In genomic region chr15:90294159-90294558, GRCh38 we compare ENCODE assay signal across 19 cellular contexts. TPM values are rescaled to one million over a fixed set of nuclear protein-coding genes. Genes with fewer than 3 reads are reported as not detected.
DNase-seq lines count a peak whose midpoint lies in the region; ATAC-seq, FAIRE-seq and TF ChIP-seq lines count a peak whose summit lies in the region.
"Had no signal": no experiment of that assay in that cellular context is flagged by ENCODE, and none has a peak within 500 bp of the region (broad histone marks: within the 10 kb centered on the region; RNA-seq: fewer than 3 reads in every experiment).

No MANE protein-coding gene starts in this region.

- no peaks in the 10 kb centered on the region for H3K4me1 Mint-ChIP-seq in astrocyte (ENCODE audit: low read depth, unreplicated experiment)
- no peaks in the 10 kb centered on the region for H3K4me1 Mint-ChIP-seq in neural progenitor cell

- no peak overlapping the region for H2AFZ ChIP-seq in astrocyte (ENCODE audit: low read depth, low read length)
- H2AFZ ChIP-seq in neural progenitor cell (replicated peaks) = no peak overlapping the region

- H3K9me3 Mint-ChIP-seq in astrocyte (ENCODE audit: unreplicated experiment) = no peaks in the 10 kb centered on the region
- H3K9me3 Mint-ChIP-seq in neural progenitor cell = no peaks in the 10 kb centered on the region
- H3K9me3 Mint-ChIP-seq: CD4-positive, CD25-positive, alpha-beta regulatory T cell; T-cell had no signal

- H3K27ac Mint-ChIP-seq in astrocyte (ENCODE audit: unreplicated experiment) = peak overlapping the region; percentile 62
- H3K27ac Mint-ChIP-seq in neural progenitor cell = peak overlapping the region; percentile 60
- H3K27ac Mint-ChIP-seq: T-cell had no signal

- H3K4me1 ChIP-seq in right atrium auricular region (peaks cover 0 to 12% of the 10 kb centered on the region in 2 donors), astrocyte (ENCODE audit: insufficient read depth, low read length) (peaks cover 2% of the 10 kb centered on the region), neural progenitor cell (no peaks in the 10 kb centered on the region)
- H3K4me1 ChIP-seq: HAP-1 had no signal

- no peak for FAIRE-seq in astrocyte (lab: Jason Lieb, UNC)
- FAIRE-seq: RCC 7860 had no signal

- intact Hi-C loops in cardiac septum (cut with DNase I) = no loop called here

- H3K4me2 ChIP-seq in astrocyte (ENCODE audit: low read length) = no peak overlapping the region
- H3K4me2 ChIP-seq in neural progenitor cell = no peak overlapping the region

- TF ChIP-seq CTCF in right atrium auricular region (IDR thresholded peaks at IDR 0.05) (no peak), astrocyte (IDR thresholded peaks at IDR 0.05; ENCODE audit: insufficient read depth, low read depth, low read length) (no peak), neural progenitor cell (IDR thresholded peaks at IDR 0.05) (no peak)

- H3K9me3 ChIP-seq in right atrium auricular region = no peaks in the 10 kb centered on the region
- H3K9me3 ChIP-seq in astrocyte (ENCODE audit: insufficient read depth, low read depth, low read length) = no peaks in the 10 kb centered on the region
- no peaks in the 10 kb centered on the region for H3K9me3 ChIP-seq in neural progenitor cell (ENCODE audit: low read depth)
- H3K9me3 ChIP-seq: HAP-1, SJCRH30 had no signal

- H3K4me3 Mint-ChIP-seq in astrocyte (ENCODE audit: unreplicated experiment) = no peak overlapping the region
- H3K4me3 Mint-ChIP-seq in neural progenitor cell = no peak overlapping the region
- H3K4me3 Mint-ChIP-seq: CD4-positive, CD25-positive, alpha-beta regulatory T cell had no signal

- no peak for ATAC-seq in HG02938 (IDR thresholded peaks at IDR 0.05; ENCODE audit: unreplicated experiment)

- H3K27me3 Mint-ChIP-seq in astrocyte (ENCODE audit: low read depth, unreplicated experiment) (no peaks in the 10 kb centered on the region), neural progenitor cell (ENCODE audit: insufficient read depth, low read depth) (peaks cover 2% of the 10 kb centered on the region)

- H3K27ac ChIP-seq in right atrium auricular region = no peak overlapping the region
- no peak overlapping the region for H3K27ac ChIP-seq in astrocyte (ENCODE audit: low read depth, low read length)
- no peak overlapping the region for H3K27ac ChIP-seq in neural progenitor cell
- H3K27ac ChIP-seq: HL-60, SJCRH30 had no signal

- H4K20me1 ChIP-seq in astrocyte (ENCODE audit: insufficient read depth, low read length) (no peaks in the 10 kb centered on the region), neural progenitor cell (ENCODE audit: low read depth) (no peaks in the 10 kb centered on the region)

- H3K36me3 ChIP-seq in right atrium auricular region = no peaks in the 10 kb centered on the region
- no peaks in the 10 kb centered on the region for H3K36me3 ChIP-seq in astrocyte (ENCODE audit: insufficient read depth, low read length)
- no peaks in the 10 kb centered on the region for H3K36me3 ChIP-seq in neural progenitor cell
- H3K36me3 ChIP-seq: HAP-1, SJCRH30 had no signal

- peak; percentile 23 for DNase-seq in right atrium auricular region (ENCODE audit: low spot score)
- no peak for DNase-seq in cardiac septum (ENCODE audit: low spot score)
- DNase-seq in astrocyte (ENCODE audit: low read depth) = no peak
- no peak for DNase-seq in neural progenitor cell (ENCODE audit: low spot score)
- no peak for DNase-seq in NCI-H1436 treated with DMSO at 0.1 percent for 48 hours (lab: John Stamatoyannopoulos, UW)
- DNase-seq in HK-2 (ENCODE audit: unreplicated experiment) = no peak
- DNase-seq: AML-193; CD4-positive, CD25-positive, alpha-beta regulatory T cell; KBM-7; NCI-H1694; NCI-H2171; OCI-M1; T-cell had no signal

- H3K36me3 Mint-ChIP-seq in astrocyte (ENCODE audit: low read depth, unreplicated experiment) (no peaks in the 10 kb centered on the region), neural progenitor cell (no peaks in the 10 kb centered on the region)
- H3K36me3 Mint-ChIP-seq: CD4-positive, CD25-positive, alpha-beta regulatory T cell; T-cell had no signal

- H3K4me3 ChIP-seq in right atrium auricular region (no peak overlapping the region), astrocyte (ENCODE audit: insufficient read depth, low read depth, low read length) (no peak overlapping the region), neural progenitor cell (no peak overlapping the region)
- H3K4me3 ChIP-seq: HAP-1, SJCRH30 had no signal

- no peaks in the 10 kb centered on the region for H3F3A ChIP-seq in neural progenitor cell (ENCODE audit: low read depth)

- H3K79me2 ChIP-seq in astrocyte (ENCODE audit: insufficient read depth, low read length) (no peaks in the 10 kb centered on the region), neural progenitor cell (ENCODE audit: low read depth) (no peaks in the 10 kb centered on the region)

- H3K27me3 ChIP-seq in right atrium auricular region (no peaks in the 10 kb centered on the region), astrocyte (ENCODE audit: insufficient read depth, low read length) (no peaks in the 10 kb centered on the region), neural progenitor cell (no peaks in the 10 kb centered on the region)
- H3K27me3 ChIP-seq: SJCRH30 had no signal

- H3K9ac ChIP-seq in astrocyte (ENCODE audit: low read length) = no peak overlapping the region
- no peak overlapping the region for H3K9ac ChIP-seq in neural progenitor cell

RNA-seq across cellular contexts. Expression of gene NGRN, which starts 28.7 kb away (rescaled TPM):
- total RNA-seq in right atrium auricular region (100 to 1,000 TPM; 107 to 110 TPM), cardiac septum (111 TPM), astrocyte (98.5 and 98.6 TPM in 2 replicates), neural progenitor cell (ENCODE audit: low replicate concordance) (47.8 and 66.8 TPM in 2 replicates)

RNA-seq across cellular contexts. Expression of gene TTLL13, which starts 44.8 kb away (rescaled TPM):
- total RNA-seq in right atrium auricular region (not detected), cardiac septum (0.16 TPM), astrocyte (0.14 TPM in 1 of 2 replicates, not detected in the other), neural progenitor cell (ENCODE audit: low replicate concordance) (0.19 TPM in 1 of 2 replicates, not detected in the other)
- total RNA-seq: A172, SJCRH30 had no signal

RNA-seq across cellular contexts. Expression of gene ZNF774, which starts 57.9 kb away (rescaled TPM):
- total RNA-seq in right atrium auricular region (1 to 10 TPM; 3.7 to 4.3 TPM), cardiac septum (5.6 TPM), astrocyte (1.2 and 3.3 TPM in 2 replicates), neural progenitor cell (ENCODE audit: low replicate concordance) (1.9 and 8.3 TPM in 2 replicates)
- total RNA-seq: CD4-positive, CD25-positive, alpha-beta regulatory T cell had no signal
